8 cellular contexts compared by ENCODE assay signal in the genomic region with DNA sequence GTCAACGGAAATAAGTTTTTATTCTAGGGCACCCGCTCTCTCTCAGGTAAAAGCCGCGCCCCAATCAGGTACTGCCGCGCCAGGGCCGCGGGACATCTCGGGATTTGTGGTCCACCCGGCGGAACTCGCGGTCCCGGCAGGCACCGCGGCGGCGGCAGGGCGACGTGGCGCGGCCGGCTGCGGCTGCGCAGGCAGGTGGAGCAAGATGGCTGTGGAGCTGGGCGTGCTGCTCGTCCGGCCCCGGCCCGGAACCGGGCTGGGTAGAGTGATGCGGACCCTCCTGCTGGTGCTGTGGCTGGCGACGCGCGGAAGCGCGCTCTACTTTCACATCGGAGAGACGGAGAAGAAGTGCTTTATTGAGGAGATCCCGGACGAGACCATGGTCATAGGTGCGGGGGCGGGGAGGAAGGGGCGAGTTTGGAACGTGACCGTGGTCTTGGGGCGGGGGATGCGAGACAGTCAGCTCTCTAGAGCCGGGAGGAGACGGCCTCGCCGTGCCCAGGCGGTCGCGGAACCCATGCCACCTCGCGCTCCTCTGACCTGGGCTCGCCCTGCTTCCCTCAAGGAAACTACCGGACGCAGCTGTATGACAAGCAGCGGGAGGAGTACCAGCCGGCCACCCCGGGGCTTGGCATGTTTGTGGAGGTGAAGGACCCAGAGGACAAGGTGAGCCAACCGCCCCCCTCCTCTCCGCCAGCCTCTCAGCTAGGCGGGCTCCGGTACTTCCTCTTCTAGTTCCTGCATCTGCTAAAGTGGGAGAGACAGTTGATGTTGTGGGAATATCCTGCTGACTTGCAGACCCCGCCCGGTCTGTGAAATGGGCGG.
DNase-seq lines count a peak whose midpoint lies in the region; ATAC-seq and TF ChIP-seq lines count a peak whose summit lies in the region.

A gene (plus strand): TSS at position 194 of the 825 bp plus-strand sequence. CDS start 12 bp downstream, at position 206.

- DNase-seq in COLO668 (lab: John Stamatoyannopoulos, UW; ENCODE audit: unreplicated experiment) (peak; percentile 87), activated T-cell treated with anti-CD3 and anti-CD28 coated beads for 24 hours (ENCODE audit: low read depth) (peak; percentile 87), epidermal melanocyte (ENCODE audit: insufficient read length, low spot score) (peak; percentile 75), middle frontal gyrus (ENCODE audit: extremely low spot score, low spot score) (peak; percentile 76)
- peak; percentile 75 for DNase-seq in stimulated activated CD8-positive, alpha-beta memory T cell treated with anti-CD3 and anti-CD28 coated beads, Interleukin-2, amount 100 ng/mL, for 1 hour (ENCODE audit: low read depth in 2 of 2)

- peak within 1 kb of the TSS; percentile 80 for H3K27ac ChIP-seq in OCI-LY3 (ENCODE audit: low read length)

- H3K4me3 ChIP-seq in OCI-LY3 (ENCODE audit: low read length) = peak within 1 kb of the TSS; percentile 99

- H3K9ac ChIP-seq in OCI-LY3 (ENCODE audit: low read length) = peak within 1 kb of the TSS; percentile 99

- peaks cover 26% of the 10 kb centered on the region for H3K79me2 ChIP-seq in OCI-LY3 (ENCODE audit: low read length)

- H2AFZ ChIP-seq in OCI-LY3 (ENCODE audit: low read depth, low read length) = peak within 1 kb of the TSS; percentile 100

- peaks cover 14% of the 10 kb centered on the region for H3K4me1 ChIP-seq in OCI-LY3 (ENCODE audit: low read length)

- ATAC-seq in GM19438 (IDR thresholded peaks at IDR 0.05; ENCODE audit: low read depth, unreplicated experiment) (peak; percentile 91), HG03571 (IDR thresholded peaks at IDR 0.05; ENCODE audit: unreplicated experiment) (peak; percentile 94)

- no peaks in the 10 kb centered on the region for H3K27me3 ChIP-seq in OCI-LY3 (ENCODE audit: low read depth, low read length)

- peak within 1 kb of the TSS; percentile 78 for H3K4me2 ChIP-seq in OCI-LY3 (ENCODE audit: low read length)

- peaks cover 38% of the 10 kb centered on the region for H3K36me3 ChIP-seq in OCI-LY3 (replicated peaks; ENCODE audit: low read depth, low read length)

- no peaks in the 10 kb centered on the region for H4K20me1 ChIP-seq in OCI-LY3 (ENCODE audit: insufficient read depth, low read length)

- H3K9me3 ChIP-seq in OCI-LY3 (ENCODE audit: insufficient read depth, low read length) = no peaks in the 10 kb centered on the region

- TF ChIP-seq CTCF in OCI-LY3 (IDR thresholded peaks at IDR 0.05; ENCODE audit: low read depth, low read length) = no peak

Comparison
In these comparisons a context has a peak if more than half of its experiments do, and no peak if none do; other contexts are left out.
1. Peak in every context shown above with its lines: DNase-seq, ATAC-seq, H3K4me3 ChIP-seq and H3K27ac ChIP-seq.